ENCODE assay signal across 9 cellular contexts in the genomic region with DNA sequence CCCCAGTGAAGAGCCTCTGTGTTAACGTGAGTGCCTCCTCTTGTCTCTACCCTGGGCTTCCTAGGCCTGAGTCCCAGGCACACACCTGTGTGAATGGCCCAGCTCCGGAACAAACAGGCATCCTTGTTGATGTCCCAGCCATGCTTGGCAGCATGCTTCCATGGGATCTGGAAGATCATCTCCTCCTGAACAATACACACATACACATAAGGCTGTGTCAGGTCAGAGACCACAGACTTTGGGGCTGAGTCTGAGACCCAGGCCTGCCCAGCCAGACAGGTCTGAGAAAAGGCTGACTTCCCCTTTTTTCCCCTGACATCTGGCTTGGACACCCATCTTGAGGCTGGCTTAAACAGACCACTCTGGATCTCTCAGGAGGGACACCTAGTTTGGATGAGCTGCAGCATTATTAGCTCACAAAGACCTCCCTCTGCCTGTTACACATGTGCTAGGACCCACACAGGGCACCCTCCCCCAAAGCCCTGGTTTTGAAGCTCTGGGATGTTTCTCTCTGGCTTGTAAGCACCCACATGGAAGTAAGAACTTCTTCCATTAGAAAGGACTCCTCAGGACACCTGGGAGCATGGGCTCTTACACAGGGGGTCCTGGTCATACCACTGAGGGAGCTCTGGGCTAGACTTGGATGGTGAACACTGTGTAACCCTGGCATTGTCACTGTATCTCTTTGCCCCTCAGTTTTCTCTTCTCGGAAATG. TPM values are rescaled to one million over a fixed set of nuclear protein-coding genes. Genes with fewer than 3 reads are reported as not detected.
DNase-seq lines count a peak whose midpoint lies in the region; ATAC-seq, FAIRE-seq and TF ChIP-seq lines count a peak whose summit lies in the region.
"Had no signal": no experiment of that assay in that cellular context is flagged by ENCODE, and none has a peak within 500 bp of the region (broad histone marks: within the 10 kb centered on the region; RNA-seq: fewer than 3 reads in every experiment).

No MANE protein-coding gene starts in this region.

- 54% methylated on average over 3 of the region's 3 CpGs for WGBS in K562 (ENCODE audit: insufficient coverage, low coverage, missing lambda C conversion rate)
- WGBS in psoas muscle, 3 donors, result 67 to 75% (median 72%) methylated on average over 3 of the region's 3 CpGs

- H3K36me3 ChIP-seq in PC-3 (ENCODE audit: low read depth, low read length) (peaks cover 48% of the 10 kb centered on the region), K562 (ENCODE audit: control insufficient read depth, insufficient read depth, low read length) (peaks cover 56% of the 10 kb centered on the region; the same call in 2 of the 3 replicates), psoas muscle (ENCODE audit: insufficient read depth in 1 of 2, low read depth in 1 of 2) (peaks cover 0 to 61% of the 10 kb centered on the region in 2 donors)

- POLR2A ChIA-PET in PC-3 (lab: Charles Lee; ENCODE audit: unreplicated experiment), result no interaction called here
- POLR2A ChIA-PET in K562 (lab: Yijun Ruan, JAX), result interaction anchor here (0.5 to 5.2 kb wide), 16 partner anchors 9 to 476 kb away, joined by 3 to 115 read pairs (median 4); no protein-coding TSS in a partner anchor

- DNase-seq in GM12864 (ENCODE audit: low read depth), result no peak
- no peak for DNase-seq in PC-3
- no peak for DNase-seq in K562 (ENCODE audit: extremely low read depth in 1 of 4, low spot score in 3 of 4)
- no peak for DNase-seq in psoas muscle
- DNase-seq in AG20443 (ENCODE audit: low spot score), result no peak
- DNase-seq: Right ventricle myocardium superior had no signal

- H3K4me1 ChIP-seq in PC-3 (ENCODE audit: insufficient read depth, low read length) (peaks cover 28% of the 10 kb centered on the region), K562 (replicated peaks in 1 of 2; ENCODE audit: control insufficient read depth in 2 of 2, insufficient read depth in 2 of 2, low read length in 2 of 2) (peaks cover 24 to 34% of the 10 kb centered on the region in 2 experiments), psoas muscle (peaks cover 13% of the 10 kb centered on the region)

- ATAC-seq in PC-3 (no peak), K562 (no peak), psoas muscle (no peak), HG03571 (IDR thresholded peaks at IDR 0.05; ENCODE audit: unreplicated experiment) (no peak), HG03520 (IDR thresholded peaks at IDR 0.05; ENCODE audit: unreplicated experiment) (no peak), HG03342 (IDR thresholded peaks at IDR 0.05; ENCODE audit: unreplicated experiment) (no peak)

- H3K9me1 ChIP-seq in K562 (ENCODE audit: control insufficient read depth, insufficient read depth, low read length), result no peaks in the 10 kb centered on the region

- FAIRE-seq in K562 (lab: Jason Lieb, UNC), result peak; percentile 11

- peaks cover 36% of the 10 kb centered on the region for H3K79me2 ChIP-seq in PC-3 (ENCODE audit: low read length)
- H3K79me2 ChIP-seq in K562 (ENCODE audit: control insufficient read depth, insufficient read depth, low read length), result peaks cover 12% of the 10 kb centered on the region

- TF ChIP-seq RAD21 in K562 (CRISPR knock-in tag; conservative IDR thresholded peaks at IDR 0.05 in 1 of 2, IDR thresholded peaks at IDR 0.05 in 1 of 2), result no peak

- H3K27me3 ChIP-seq in PC-3 (ENCODE audit: low read length) (no peaks in the 10 kb centered on the region), K562 (ENCODE audit: control insufficient read depth in 2 of 2, insufficient read depth in 2 of 2, low read length in 2 of 2) (no peaks in the 10 kb centered on the region), psoas muscle (ENCODE audit: insufficient read depth in 3 of 3, low read length in 2 of 3) (no peaks in the 10 kb centered on the region)

- no peak for TF ChIP-seq POLR2A in K562 (conservative IDR thresholded peaks at IDR 0.05)

- H3K9ac ChIP-seq in PC-3 (ENCODE audit: low read length) (no peak overlapping the region), K562 (ENCODE audit: insufficient read depth in 1 of 2, low read depth in 2 of 2, low read length in 2 of 2) (peak overlapping the region in 1 of 2 experiments; percentile 3; a peak in 1 of 4 replicates)

- H3K9me2 ChIP-seq in PC-3 (replicated peaks; ENCODE audit: low read length), result no peaks in the 10 kb centered on the region

- in situ Hi-C loops in K562 (cut with MboI), result no loop called here

- H3K4me3 ChIP-seq in GM12864 (ENCODE audit: low read depth, low read length) (peak overlapping the region; percentile 80), PC-3 (ENCODE audit: low read length) (peak overlapping the region; percentile 97; the same call in 1 of the 2 replicates), K562 (no peak overlapping the region), psoas muscle (peak overlapping the region; percentile 75)

- CTCF ChIA-PET in PC-3 (lab: Charles Lee) (no interaction called here), K562 (lab: Yijun Ruan, JAX; ENCODE audit: low intra/inter-chr PET ratio) (no interaction called here)

- H4K20me1 ChIP-seq in PC-3 (ENCODE audit: low read length) (peaks cover 31% of the 10 kb centered on the region), K562 (replicated peaks; ENCODE audit: control insufficient read depth, insufficient read depth, low read length) (peaks cover 8% of the 10 kb centered on the region)

- BruUV-seq in PC-3 (replicated peaks; lab: Mats Ljungman, UMichigan) (no TSS peak), K562 (replicated peaks; lab: Mats Ljungman, UMichigan) (no TSS peak)

- H3K4me2 ChIP-seq in PC-3 (ENCODE audit: low read length) (peak overlapping the region; percentile 99), K562 (ENCODE audit: insufficient read depth, low read length) (no peak overlapping the region)

- no peaks in the 10 kb centered on the region for H3K9me3 ChIP-seq in PC-3 (ENCODE audit: low read length)
- H3K9me3 ChIP-seq in K562 (replicated peaks; ENCODE audit: control insufficient read depth, insufficient read depth, low read depth, low read length), result no peaks in the 10 kb centered on the region
- no peaks in the 10 kb centered on the region for H3K9me3 ChIP-seq in psoas muscle

- H3K27ac ChIP-seq in PC-3 (ENCODE audit: low read length), result no peak overlapping the region
- no peak overlapping the region for H3K27ac ChIP-seq in K562 (ENCODE audit: extremely low read depth, low read depth, low read length)
- peak overlapping the region; percentile 9 for H3K27ac ChIP-seq in psoas muscle

- TF ChIP-seq CTCF in GM12864 (IDR thresholded peaks at IDR 0.05; ENCODE audit: low read depth, low read length, missing control alignments) (no peak), PC-3 (conservative IDR thresholded peaks at IDR 0.05; ENCODE audit: low read depth, low read length) (no peak), K562 (IDR thresholded peaks at IDR 0.05 in 2 of 3, conservative IDR thresholded peaks at IDR 0.05 in 1 of 3; ENCODE audit: insufficient read depth in 2 of 3, low read depth in 1 of 3, low read length in 3 of 3) (0 out of 6 replicates have a peak, but pooled peaks of 1 of the 3 experiments have one; percentile 11), psoas muscle (IDR thresholded peaks at IDR 0.05) (no peak)

- intact Hi-C loops in PC-3 (cut with micrococcal nuclease), result no loop called here
- intact Hi-C loops in K562 (cut with micrococcal nuclease), result no loop called here
- intact Hi-C loops in psoas muscle (cut with DNase I), result loop anchor here in 1 of 2 donors (2.0 kb wide), 1 partner anchor 67 kb away; no protein-coding TSS in a partner anchor

- H2AFZ ChIP-seq in PC-3 (ENCODE audit: low read length) (no peak overlapping the region), K562 (ENCODE audit: low read depth, low read length) (no peak overlapping the region)

- no peaks in the 10 kb centered on the region for H3F3A ChIP-seq in PC-3 (ENCODE audit: low read length, unreplicated experiment)

- no peak for TF ChIP-seq EP300 in K562 (IDR thresholded peaks at IDR 0.05; ENCODE audit: low read length)

RNA-seq across cellular contexts. Expression of gene IRF1, which starts 2.6 kb away (rescaled TPM):
- total RNA-seq in PC-3 (2014; rRNA removed) (21.1 and 23.1 TPM in 2 replicates), K562 (2014; rRNA removed) (3.0 and 4.4 TPM in 2 replicates), K562 (2014; rRNA removed; fragmentation: Illumina TruSeq; extraction: Trizol) (4.4 and 6.1 TPM in 2 replicates), K562 (2015; rRNA removed; fragmentation: Illumina TruSeq; extraction: Trizol) (7.4 and 8.2 TPM in 2 replicates), K562 (2021) (10.6 and 12.3 TPM in 2 replicates), psoas muscle (10 to 100 TPM in 3 of 4 donors, 1 to 10 TPM in 1; 5.5 to 18.8 (median 13.7) TPM)
- total RNA-seq in K562 (2011; cell fraction: chromatin; rRNA removed; ENCODE audit: low replicate concordance), result 28.2 and 57.3 TPM in 2 replicates
- total RNA-seq in K562 (2011; cell fraction: nucleolus; rRNA removed), result 33.9 and 37.9 TPM in 2 replicates
- total RNA-seq in K562 (2011; cell fraction: nucleoplasm; rRNA removed), result 29.7 and 35.8 TPM in 2 replicates
- polyA plus RNA-seq in K562 (2011; rRNA removed) (4.9 and 5.4 TPM in 2 replicates), K562 (2014; fragmentation: Illumina TruSeq; extraction: Trizol) (5.3 and 7.3 TPM in 2 replicates), K562 (2014; fragmentation: Nextera tagmentation; extraction: Ambion mirVana) (1 to 10 TPM; 1.1 to 1.3 TPM), K562 (2014; rRNA removed) (5.9 and 6.0 TPM in 2 replicates), psoas muscle (10 to 100 TPM in 1 of 3 donors, 1 to 10 TPM in 2; 4.7 to 11.8 (median 4.9) TPM)
- polyA plus RNA-seq in K562 (2011; cell fraction: cytosol; rRNA removed), result 3.6 and 5.0 TPM in 2 replicates
- 12.7 and 17.0 TPM in 2 replicates for polyA plus RNA-seq in K562 (2011; cell fraction: nucleus; rRNA removed)
- polyA plus RNA-seq in K562 (2012), result 7.0 and 22.7 TPM in 2 replicates
- polyA minus RNA-seq in K562 (2011; rRNA and poly(A)+ RNA removed), result 14.3 and 15.6 TPM in 2 replicates
- 4.2 and 9.4 TPM in 2 replicates for polyA minus RNA-seq in K562 (2011; cell fraction: cytosol; rRNA and poly(A)+ RNA removed)
- polyA minus RNA-seq in K562 (2011; cell fraction: nucleus; rRNA and poly(A)+ RNA removed), result 19.7 and 23.8 TPM in 2 replicates

RNA-seq across cellular contexts. Expression of gene IL5, which starts 55.3 kb away (rescaled TPM):
- total RNA-seq in PC-3 (2014; rRNA removed) (not detected in 2 replicates), K562 (2014; rRNA removed) (not detected in 2 replicates), K562 (2014; rRNA removed; fragmentation: Illumina TruSeq; extraction: Trizol) (not detected in 2 replicates), K562 (2015; rRNA removed; fragmentation: Illumina TruSeq; extraction: Trizol) (not detected in 2 replicates), K562 (2021) (not detected in 2 replicates), psoas muscle (not detected)
- not detected in 2 replicates for total RNA-seq in K562 (2011; cell fraction: chromatin; rRNA removed; ENCODE audit: low replicate concordance)
- not detected in 2 replicates for total RNA-seq in K562 (2011; cell fraction: nucleolus; rRNA removed)
- total RNA-seq in K562 (2011; cell fraction: nucleoplasm; rRNA removed), result not detected in 2 replicates
- polyA plus RNA-seq in K562 (2011; rRNA removed) (not detected in 2 replicates), K562 (2014; fragmentation: Illumina TruSeq; extraction: Trizol) (not detected in 2 replicates), K562 (2014; fragmentation: Nextera tagmentation; extraction: Ambion mirVana) (not detected), K562 (2014; rRNA removed) (0.15 and 0.44 TPM in 2 replicates), psoas muscle (not detected)
- polyA plus RNA-seq in K562 (2011; cell fraction: cytosol; rRNA removed), result not detected in 2 replicates
- not detected in 2 replicates for polyA plus RNA-seq in K562 (2011; cell fraction: nucleus; rRNA removed)
- polyA plus RNA-seq in K562 (2012), result not detected in 2 replicates
- not detected in 2 replicates for polyA minus RNA-seq in K562 (2011; rRNA and poly(A)+ RNA removed)
- polyA minus RNA-seq in K562 (2011; cell fraction: cytosol; rRNA and poly(A)+ RNA removed), result not detected in 2 replicates
- polyA minus RNA-seq in K562 (2011; cell fraction: nucleus; rRNA and poly(A)+ RNA removed), result not detected in 2 replicates
- total RNA-seq: Right ventricle myocardium superior had no signal
